In the genomic region with DNA sequence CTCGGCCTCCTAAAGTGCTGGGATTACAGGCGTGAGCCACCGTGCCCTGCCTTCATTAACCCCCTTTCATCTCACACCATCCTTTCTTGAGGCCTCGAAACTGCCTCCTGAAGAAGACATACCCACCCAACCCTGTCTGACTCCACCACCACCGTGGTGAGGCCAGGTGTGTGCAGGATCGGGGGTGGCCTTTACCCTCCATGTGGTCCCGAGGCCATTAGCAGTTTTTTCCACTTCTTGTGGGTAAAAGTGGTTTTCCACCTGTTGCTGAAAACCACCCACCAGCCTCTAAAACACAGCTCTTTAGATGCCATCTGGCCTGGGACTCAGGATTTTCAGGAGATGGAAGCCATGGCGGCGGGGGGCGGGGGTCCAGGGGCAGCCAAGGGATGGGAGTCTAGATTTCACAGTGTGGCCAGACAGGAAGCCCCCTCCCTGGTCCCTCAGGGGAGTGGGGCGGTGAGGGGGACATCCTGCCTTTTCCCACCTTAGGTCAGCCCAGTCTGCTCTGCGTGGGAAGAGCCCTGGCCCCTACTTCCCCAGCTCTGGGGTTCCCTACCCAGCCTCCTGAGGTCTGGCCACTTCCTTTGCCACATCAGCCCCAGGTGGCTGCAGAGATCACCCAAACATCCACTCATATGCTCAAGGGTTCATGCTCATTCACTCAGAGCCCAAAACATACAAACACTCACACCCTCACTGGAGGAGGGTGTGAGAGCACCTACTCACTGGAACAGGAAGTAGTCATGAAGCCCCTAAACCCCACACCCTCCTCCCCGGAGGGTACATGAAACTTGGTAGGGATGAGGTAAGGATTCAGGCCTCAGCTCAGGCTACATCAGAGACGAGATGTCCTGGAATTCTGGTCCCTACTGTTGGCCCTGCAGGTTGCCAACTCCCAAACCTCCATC, we compare ENCODE assay signal across 9 cellular contexts. TPM values are rescaled to one million over a fixed set of nuclear protein-coding genes. Genes with fewer than 3 reads are reported as not detected.
DNase-seq lines count a peak whose midpoint lies in the region; ATAC-seq and TF ChIP-seq lines count a peak whose summit lies in the region.
"Had no signal": no experiment of that assay in that cellular context is flagged by ENCODE, and none has a peak within 500 bp of the region (broad histone marks: within the 10 kb centered on the region; RNA-seq: fewer than 3 reads in every experiment).

No MANE protein-coding gene starts in this region.

- no peaks in the 10 kb centered on the region for H3K27me3 ChIP-seq in suprapubic skin

- no peaks in the 10 kb centered on the region for H3K9me3 ChIP-seq in suprapubic skin

- no peak for TF ChIP-seq POLR2A in suprapubic skin (IDR thresholded peaks at IDR 0.05)

- peak; percentile 80 for DNase-seq in GM10266 (ENCODE audit: extremely low spot score)
- peak; percentile 55 to 65 for DNase-seq in activated CD4-positive, alpha-beta T cell treated with anti-CD3 and anti-CD28 coated beads, Interleukin-2, amount 50 U/mL, for 4 hours
- peak; percentile 36 for DNase-seq in islet precursor cell
- no peak for DNase-seq in suprapubic skin (ENCODE audit: low spot score in 2 of 2)
- no peak for DNase-seq in NCI-H2196 (lab: John Stamatoyannopoulos, UW; ENCODE audit: unreplicated experiment)
- DNase-seq in NCI-H748 treated with DMSO at 0.1 percent for 48 hours (lab: John Stamatoyannopoulos, UW): no peak

- no peak for TF ChIP-seq CTCF in GM10266 (IDR thresholded peaks at IDR 0.05; ENCODE audit: control insufficient read depth, insufficient read depth, low read depth, missing control alignments)
- TF ChIP-seq CTCF in suprapubic skin (IDR thresholded peaks at IDR 0.05): no peak

- H3K27ac ChIP-seq in suprapubic skin: peak overlapping the region; percentile 84

- peak overlapping the region; percentile 55 for H3K4me3 ChIP-seq in suprapubic skin

- peak; percentile 33 for ATAC-seq in HG02623 (IDR thresholded peaks at IDR 0.05; ENCODE audit: unreplicated experiment)
- ATAC-seq in GM18867 (IDR thresholded peaks at IDR 0.05; ENCODE audit: unreplicated experiment): no peak
- ATAC-seq: HCT116 had no signal

- peaks cover 65% of the 10 kb centered on the region for H3K4me1 ChIP-seq in suprapubic skin

- H3K36me3 ChIP-seq in suprapubic skin: no peaks in the 10 kb centered on the region

- 75% methylated on average over 13 of the region's 14 CpGs for WGBS in suprapubic skin

- TF ChIP-seq EP300 in suprapubic skin (IDR thresholded peaks at IDR 0.05): no peak

RNA-seq across cellular contexts. Expression of a gene that starts 2.3 kb away (rescaled TPM):
- total RNA-seq in suprapubic skin: 1 to 10 TPM; 3.0 to 9.2 (median 5.9) TPM

RNA-seq across cellular contexts. Expression of a gene that starts 28.7 kb away (rescaled TPM):
- 100 to 1,000 TPM in 1 of 4 donors, 10 to 100 TPM in 3; 46.7 to 103 (median 60.1) TPM for total RNA-seq in suprapubic skin

RNA-seq across cellular contexts. Expression of a gene that starts 39.4 kb away (rescaled TPM):
- total RNA-seq in suprapubic skin: 10 to 100 TPM in 1 of 4 donors, 1 to 10 TPM in 3; 6.3 to 31.4 (median 8.2) TPM

Comparison
In these comparisons a context has a peak if more than half of its experiments do, and no peak if none do; other contexts are left out.
1. DNase-seq: peak in GM10266 (single experiment), activated CD4-positive, alpha-beta T cell treated with anti-CD3 and anti-CD28 coated beads, Interleukin-2, amount 50 U/mL, for 4 hours (2 of 2) and islet precursor cell (single experiment); none in suprapubic skin (0 of 2), NCI-H2196 (single experiment) and NCI-H748 treated with DMSO at 0.1 percent for 48 hours (single experiment).